Comparison of ENCODE assay signal across 17 cellular contexts in the genomic region with DNA sequence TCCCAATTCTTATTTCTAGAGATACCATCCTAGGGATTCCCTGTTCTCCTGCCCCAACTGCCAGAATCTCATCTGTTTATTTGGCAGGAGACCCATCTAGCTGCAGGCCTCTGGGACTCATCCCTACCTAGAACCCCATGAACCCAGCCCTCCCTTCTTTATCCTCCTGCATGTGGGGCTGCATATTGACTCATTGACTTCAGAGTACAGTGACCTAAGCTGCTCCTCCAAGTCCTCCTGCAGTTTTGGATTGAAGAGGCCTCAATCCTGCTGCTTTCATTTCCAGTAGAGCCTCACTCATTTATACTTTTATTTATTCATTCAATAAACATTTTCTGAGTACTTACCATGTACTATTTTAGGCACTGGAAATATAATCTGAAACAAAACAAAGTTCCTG.
"Had no signal": no experiment of that assay in that cellular context is flagged by ENCODE, and none has a peak within 500 bp of the region (broad histone marks: within the 10 kb centered on the region; RNA-seq: fewer than 3 reads in every experiment).

No MANE protein-coding gene starts in this region.

- H3K27me3 ChIP-seq: neural progenitor cell, pancreas, sigmoid colon had no signal

- H3K4me3 Mint-ChIP-seq: activated CD4-positive, alpha-beta memory T cell treated with anti-CD3 and anti-CD28 coated beads, Interleukin-2, amount 10 ng/mL, durations not matched to agents 7 days and 5 days; activated T-cell treated with anti-CD3 and anti-CD28 coated beads, Interleukin-2, amount 50 U/mL, for 24 hours; mesothelial cell of epicardium; neural progenitor cell; T-helper 1 cell treated with Interleukin-12 subunit alpha and Interleukin-12 subunit beta and Interleukin-4 antibody, amounts not matched to agents 30 μg/mL and 1 μg/mL, for 36 hours had no signal

- H3K4me3 ChIP-seq: lower lobe of right lung, neural progenitor cell, pancreas, sigmoid colon had no signal

- H3K4me2 ChIP-seq: neural progenitor cell had no signal

- H3K27ac Mint-ChIP-seq: activated CD4-positive, alpha-beta memory T cell treated with anti-CD3 and anti-CD28 coated beads, Interleukin-2, amount 10 ng/mL, durations not matched to agents 7 days and 5 days; activated T-cell treated with anti-CD3 and anti-CD28 coated beads, Interleukin-2, amount 50 U/mL, for 24 hours; mesothelial cell of epicardium; neural progenitor cell; T-helper 1 cell treated with Interleukin-12 subunit alpha and Interleukin-12 subunit beta and Interleukin-4 antibody, amounts not matched to agents 30 μg/mL and 1 μg/mL, for 36 hours had no signal

- H3K9me3 ChIP-seq: lower lobe of right lung, pancreas, sigmoid colon had no signal

- H3K4me1 ChIP-seq: neural progenitor cell, pancreas, sigmoid colon had no signal

- H3K36me3 Mint-ChIP-seq: mesothelial cell of epicardium had no signal

- H3K9ac ChIP-seq: neural progenitor cell had no signal

- H3K9me3 Mint-ChIP-seq: activated T-cell treated with anti-CD3 and anti-CD28 coated beads, Interleukin-2, amount 50 U/mL, for 24 hours; T-helper 1 cell treated with Interleukin-12 subunit alpha and Interleukin-12 subunit beta and Interleukin-4 antibody, amounts not matched to agents 30 μg/mL and 1 μg/mL, for 36 hours had no signal

- H3K36me3 ChIP-seq: lower lobe of right lung, neural progenitor cell, pancreas, sigmoid colon had no signal

- ATAC-seq: esophagus mucosa, left cardiac atrium, lower lobe of right lung, pancreas had no signal

- H3K27ac ChIP-seq: lower lobe of right lung, neural progenitor cell, pancreas, sigmoid colon had no signal

- H2AFZ ChIP-seq: neural progenitor cell had no signal

- H3K27me3 Mint-ChIP-seq: activated CD4-positive, alpha-beta memory T cell treated with anti-CD3 and anti-CD28 coated beads, Interleukin-2, amount 10 ng/mL, durations not matched to agents 7 days and 5 days; activated T-cell treated with anti-CD3 and anti-CD28 coated beads, Interleukin-2, amount 50 U/mL, for 24 hours had no signal

- DNase-seq: activated CD4-positive, alpha-beta memory T cell treated with anti-CD3 and anti-CD28 coated beads, Interleukin-2, amount 10 ng/mL, durations not matched to agents 7 days and 5 days; activated CD4-positive, alpha-beta T cell treated with anti-CD3 and anti-CD28 coated beads for 4 hours; activated effector memory CD4-positive, alpha-beta T cell treated with Interleukin-2 at 50 U/mL for 16 hours; activated naive CD4-positive, alpha-beta T cell treated with anti-CD3 and anti-CD28 coated beads, Interleukin-2, amount 50 U/mL, for 16 hours; activated T-cell treated with anti-CD3 and anti-CD28 coated beads, Interleukin-2, amount 50 U/mL, for 24 hours; foreskin melanocyte; head of caudate nucleus; left cardiac atrium; lower lobe of right lung; pancreas; sigmoid colon; stimulated activated CD4-positive, alpha-beta T cell treated with anti-CD3 and anti-CD28 coated beads, Interleukin-2, amount 100 ng/mL, for 48 hours; stimulated activated naive CD4-positive, alpha-beta T cell had no signal
